Comparison of ENCODE assay signal across 1 cellular context in genomic region chr19:49931293-49932040, GRCh38.
TF ChIP-seq lines count a peak whose summit lies in the region.

No MANE protein-coding gene starts in this region.

TF ChIP-seq in HepG2, 621 proteins besides CTCF, POLR2A, EP300 and RAD21:
- TF ChIP-seq ZMYM3 (CRISPR knock-in tag; IDR thresholded peaks at IDR 0.05) (no peak), PREB (CRISPR knock-in tag; IDR thresholded peaks at IDR 0.05) (no peak), ZNF501 (CRISPR knock-in tag; IDR thresholded peaks at IDR 0.05) (no peak), BCLAF1 (IDR thresholded peaks at IDR 0.05) (no peak), ZNF687 (CRISPR knock-in tag; IDR thresholded peaks at IDR 0.05) (no peak), HMG20A (CRISPR knock-in tag; IDR thresholded peaks at IDR 0.05; ENCODE audit: borderline replicate concordance) (no peak), MAFK (conservative IDR thresholded peaks at IDR 0.05 in 1 of 2, IDR thresholded peaks at IDR 0.05 in 1 of 2; ENCODE audit: low read length in 2 of 2) (no peak), HNRNPUL1 (IDR thresholded peaks at IDR 0.05; ENCODE audit: low read depth, low read length) (no peak), ZNF749 (CRISPR knock-in tag; IDR thresholded peaks at IDR 0.05; ENCODE audit: borderline replicate concordance) (no peak)
